ENCODE assay signal across 11 cellular contexts in genomic region chr4:152101546-152102183, GRCh38.
DNase-seq lines count a peak whose midpoint lies in the region; ATAC-seq lines count a peak whose summit lies in the region.
"Had no signal": no experiment of that assay in that cellular context is flagged by ENCODE, and none has a peak within 500 bp of the region (broad histone marks: within the 10 kb centered on the region; RNA-seq: fewer than 3 reads in every experiment).

No MANE protein-coding gene starts in this region.

- peaks cover 14% of the 10 kb centered on the region for H3K9me3 Mint-ChIP-seq in activated naive CD4-positive, alpha-beta T cell treated with anti-CD3 and anti-CD28 coated beads, Interleukin-2, amount 10 ng/mL, durations not matched to agents 7 days and 5 days
- no peaks in the 10 kb centered on the region for H3K9me3 Mint-ChIP-seq in activated T-helper 17 cell treated with anti-CD3 and anti-CD28 coated beads, Interleukin-2, amount 50 U/mL, for 72 hours

- peaks cover 89% of the 10 kb centered on the region for H3K4me1 Mint-ChIP-seq in activated naive CD4-positive, alpha-beta T cell treated with anti-CD3 and anti-CD28 coated beads, Interleukin-2, amount 10 ng/mL, durations not matched to agents 7 days and 5 days
- peaks cover 66% of the 10 kb centered on the region for H3K4me1 Mint-ChIP-seq in activated T-helper 17 cell treated with anti-CD3 and anti-CD28 coated beads, Interleukin-2, amount 50 U/mL, for 72 hours

- DNase-seq in activated naive CD4-positive, alpha-beta T cell treated with anti-CD3 and anti-CD28 coated beads, Interleukin-2, amount 10 ng/mL, durations not matched to agents 7 days and 5 days = no peak
- DNase-seq in activated naive CD4-positive, alpha-beta T cell treated with anti-CD3 and anti-CD28 coated beads, Interleukin-2, amount 50 U/mL, for 16 hours = no peak
- DNase-seq in inferior parietal cortex (ENCODE audit: extremely low spot score) (peak; percentile 66), occipital lobe (lab: John Stamatoyannopoulos, UW) (no peak)
- DNase-seq in activated CD4-positive, CD25-positive, alpha-beta regulatory T cell (lab: John Stamatoyannopoulos, UW) = no peak
- DNase-seq: NCI-H2081 treated with DMSO at 0.1 percent for 48 hours had no signal

- peaks cover 39% of the 10 kb centered on the region for H3K36me3 Mint-ChIP-seq in activated naive CD4-positive, alpha-beta T cell treated with anti-CD3 and anti-CD28 coated beads, Interleukin-2, amount 10 ng/mL, durations not matched to agents 7 days and 5 days
- peaks cover 6% of the 10 kb centered on the region for H3K36me3 Mint-ChIP-seq in activated T-helper 17 cell treated with anti-CD3 and anti-CD28 coated beads, Interleukin-2, amount 50 U/mL, for 72 hours (ENCODE audit: low read depth)

- no peaks in the 10 kb centered on the region for H3K27me3 ChIP-seq in thymus (ENCODE audit: control insufficient read depth, insufficient read depth)
- H3K27me3 ChIP-seq: cardiac muscle cell had no signal

- WGBS in thymus = 91% methylated on average over 6 of the region's 6 CpGs

- no peaks in the 10 kb centered on the region for H3K27me3 Mint-ChIP-seq in activated naive CD4-positive, alpha-beta T cell treated with anti-CD3 and anti-CD28 coated beads, Interleukin-2, amount 10 ng/mL, durations not matched to agents 7 days and 5 days
- H3K27me3 Mint-ChIP-seq in activated T-helper 17 cell treated with anti-CD3 and anti-CD28 coated beads, Interleukin-2, amount 50 U/mL, for 72 hours = no peaks in the 10 kb centered on the region

- peak overlapping the region; percentile 38 for H3K4me3 ChIP-seq in thymus (ENCODE audit: low read length)
- H3K4me3 ChIP-seq: cardiac muscle cell had no signal

- H3K27ac Mint-ChIP-seq in activated naive CD4-positive, alpha-beta T cell treated with anti-CD3 and anti-CD28 coated beads, Interleukin-2, amount 10 ng/mL, durations not matched to agents 7 days and 5 days = peak overlapping the region; percentile 98
- peak overlapping the region; percentile 95 for H3K27ac Mint-ChIP-seq in activated T-helper 17 cell treated with anti-CD3 and anti-CD28 coated beads, Interleukin-2, amount 50 U/mL, for 72 hours

- CTCF ChIA-PET in activated naive CD4-positive, alpha-beta T cell treated with anti-CD3 and anti-CD28 coated beads, Interleukin-2, amount 10 ng/mL, durations not matched to agents 7 days and 5 days (lab: Charles Lee) = interaction anchor here (0.8 to 2.3 kb wide), 4 partner anchors 8 to 54 kb away, joined by 3 to 10 read pairs (median 4); no protein-coding TSS in a partner anchor

- H3K27ac ChIP-seq in thymus (ENCODE audit: low read depth) = peak overlapping the region; percentile 91
- H3K27ac ChIP-seq: cardiac muscle cell, KMS-11 had no signal

- peaks cover 4% of the 10 kb centered on the region for H3K36me3 ChIP-seq in thymus (ENCODE audit: control insufficient read depth, insufficient read depth)
- H3K36me3 ChIP-seq: cardiac muscle cell had no signal

- peak overlapping the region; percentile 53 for H3K4me3 Mint-ChIP-seq in activated naive CD4-positive, alpha-beta T cell treated with anti-CD3 and anti-CD28 coated beads, Interleukin-2, amount 10 ng/mL, durations not matched to agents 7 days and 5 days
- peak overlapping the region; percentile 89 for H3K4me3 Mint-ChIP-seq in activated T-helper 17 cell treated with anti-CD3 and anti-CD28 coated beads, Interleukin-2, amount 50 U/mL, for 72 hours

- no peaks in the 10 kb centered on the region for H3K9me3 ChIP-seq in thymus (ENCODE audit: control insufficient read depth)

- peaks cover 77% of the 10 kb centered on the region for H3K4me1 ChIP-seq in thymus (ENCODE audit: control insufficient read depth, insufficient read depth, low read length)

- no peak for ATAC-seq in activated T-helper 17 cell treated with anti-CD3 and anti-CD28 coated beads, Interleukin-2, amount 50 U/mL, for 72 hours (replicated peaks)
- no peak for ATAC-seq in GM19023 (IDR thresholded peaks at IDR 0.05; ENCODE audit: unreplicated experiment)
